Comparison of ENCODE assay signal across 7 cellular contexts in genomic region chr22:19942071-19942885, GRCh38. TPM values are rescaled to one million over a fixed set of nuclear protein-coding genes. Genes with fewer than 3 reads are reported as not detected.
A peak's percentile ranks its signal among the peaks of the same experiment; 100 is the strongest.
DNase-seq lines count a peak whose midpoint lies in the region; ATAC-seq lines count a peak whose summit lies in the region.

No MANE protein-coding gene starts in this region.

- no CpG with 5 or more reads among the region's 8 CpGs for WGBS in neuronal stem cell (ENCODE audit: extremely low coverage in 2 of 2, insufficient read length in 2 of 2, insufficient replicate concordance in 1 of 2), 2 donors

- no peak overlapping the region for H3K4ac ChIP-seq in neuronal stem cell (ENCODE audit: low read length)

- no peaks in the 10 kb centered on the region for H3K9me3 Mint-ChIP-seq in activated T-cell treated with anti-CD3 and anti-CD28 coated beads, Interleukin-2, amount 50 U/mL, for 4 hours

- H3K79me1 ChIP-seq in neuronal stem cell (ENCODE audit: low read depth, low read length): no peaks in the 10 kb centered on the region

- peak overlapping the region; percentile 38 for H2AK5ac ChIP-seq in neuronal stem cell (ENCODE audit: low read depth, low read length)

- no peak overlapping the region for H2BK15ac ChIP-seq in neuronal stem cell (ENCODE audit: low read length)

- H3K27me3 Mint-ChIP-seq in activated T-cell treated with anti-CD3 and anti-CD28 coated beads, Interleukin-2, amount 50 U/mL, for 4 hours (ENCODE audit: low read depth): no peaks in the 10 kb centered on the region

- H3K27ac ChIP-seq in neuronal stem cell (replicated peaks; ENCODE audit: low read length): no peak overlapping the region

- H2BK120ac ChIP-seq in neuronal stem cell (ENCODE audit: low read depth, low read length): no peak overlapping the region

- H3K4me2 ChIP-seq in neuronal stem cell (ENCODE audit: insufficient read depth, low read length, poor library complexity, severe bottlenecking): peak overlapping the region; percentile 41

- H3K18ac ChIP-seq in neuronal stem cell (ENCODE audit: low read length): peak overlapping the region; percentile 18

- no peak overlapping the region for H3K14ac ChIP-seq in neuronal stem cell (ENCODE audit: low read length)

- peaks cover 0 to 13% (median 0%) of the 10 kb centered on the region in 3 experiments for H3K27me3 ChIP-seq in neuronal stem cell (ENCODE audit: control insufficient read depth in 3 of 3, insufficient read depth in 3 of 3, low read depth in 1 of 3, low read length in 3 of 3)

- H3K4me1 Mint-ChIP-seq in activated T-cell treated with anti-CD3 and anti-CD28 coated beads, Interleukin-2, amount 50 U/mL, for 4 hours (ENCODE audit: low read depth): peaks cover 34% of the 10 kb centered on the region

- H3K4me3 Mint-ChIP-seq in activated T-cell treated with anti-CD3 and anti-CD28 coated beads, Interleukin-2, amount 50 U/mL, for 4 hours: peak overlapping the region; percentile 93

- DNase-seq in GF-D8 (lab: John Stamatoyannopoulos, UW) (peak; percentile 69), KG1 (lab: John Stamatoyannopoulos, UW) (peak; percentile 76), foreskin melanocyte (peak; percentile 35), neuronal stem cell (ENCODE audit: low spot score) (no peak), NCI-H2196 treated with DMSO at 0.1 percent for 48 hours (lab: John Stamatoyannopoulos, UW; ENCODE audit: unreplicated experiment) (no peak)
- no peak for DNase-seq in activated T-cell treated with anti-CD3 and anti-CD28 coated beads, Interleukin-2, amount 50 U/mL, for 4 hours

- no peak overlapping the region for H2BK5ac ChIP-seq in neuronal stem cell (ENCODE audit: low read length)

- peak; percentile 19 to 36 for ATAC-seq in activated T-cell treated with anti-CD3 and anti-CD28 coated beads, Interleukin-2, amount 50 U/mL, for 4 hours
- no peak for ATAC-seq in HG02885 (IDR thresholded peaks at IDR 0.05; ENCODE audit: poor library complexity, unreplicated experiment)

- H3K9me3 ChIP-seq in neuronal stem cell (replicated peaks in 1 of 2; ENCODE audit: control insufficient read depth in 2 of 2, insufficient read depth in 1 of 2, low read depth in 1 of 2, low read length in 2 of 2): no peaks in the 10 kb centered on the region

- H3K23ac ChIP-seq in neuronal stem cell (ENCODE audit: low read depth, low read length, poor library complexity): peak overlapping the region; percentile 59

- no peak overlapping the region for H2BK12ac ChIP-seq in neuronal stem cell (ENCODE audit: low read length)

- peak overlapping the region; percentile 53 for H4K8ac ChIP-seq in neuronal stem cell (ENCODE audit: low read depth, low read length)

- peak overlapping the region; percentile 89 for H2AFZ ChIP-seq in neuronal stem cell (ENCODE audit: low read length)

- peak overlapping the region in 1 of 2 donors; percentile 7 for H3K4me3 ChIP-seq in neuronal stem cell (ENCODE audit: low read length in 2 of 2)

- H3K9ac ChIP-seq in neuronal stem cell (ENCODE audit: low read depth, low read length, poor library complexity): no peak overlapping the region

- peaks cover 11 to 14% of the 10 kb centered on the region in 2 donors for H3K4me1 ChIP-seq in neuronal stem cell (ENCODE audit: control insufficient read depth in 2 of 2, insufficient read depth in 1 of 2, low read depth in 1 of 2, low read length in 2 of 2)

- H3K36me3 Mint-ChIP-seq in activated T-cell treated with anti-CD3 and anti-CD28 coated beads, Interleukin-2, amount 50 U/mL, for 4 hours (ENCODE audit: insufficient read depth): peaks cover 11% of the 10 kb centered on the region

- no peak overlapping the region for H4K91ac ChIP-seq in neuronal stem cell (ENCODE audit: low read depth, low read length, poor library complexity)

- H3K36me3 ChIP-seq in neuronal stem cell (replicated peaks in 1 of 2; ENCODE audit: control insufficient read depth in 2 of 2, insufficient read depth in 2 of 2, low read length in 2 of 2): no peaks in the 10 kb centered on the region

RNA-seq across cellular contexts. Expression of gene TXNRD2, which starts 0.7 kb away (rescaled TPM):
- total RNA-seq in activated T-cell treated with anti-CD3 and anti-CD28 coated beads, Interleukin-2, amount 50 U/mL, for 4 hours: 10 to 100 TPM; 15.4 to 21.6 (median 19.4) TPM
- 16.7 TPM for polyA plus RNA-seq in neuronal stem cell (2013, experiment 1 of 2)
- 17.7 TPM for polyA plus RNA-seq in neuronal stem cell (2013, experiment 2 of 2)

RNA-seq across cellular contexts. Expression of gene COMT, which starts 0.7 kb away (rescaled TPM):
- total RNA-seq in activated T-cell treated with anti-CD3 and anti-CD28 coated beads, Interleukin-2, amount 50 U/mL, for 4 hours: 100 to 1,000 TPM in 1 of 3 donors, 10 to 100 TPM in 2; 95.0 to 118 (median 95.5) TPM
- polyA plus RNA-seq in neuronal stem cell (2013, experiment 1 of 2): 7.3 TPM
- 6.4 TPM for polyA plus RNA-seq in neuronal stem cell (2013, experiment 2 of 2)

Comparison
In these comparisons a context has a peak if more than half of its experiments do, and no peak if none do; other contexts are left out.
1. DNase-seq: peak in GF-D8 (single experiment), KG1 (single experiment) and foreskin melanocyte (single experiment); none in activated T-cell treated with anti-CD3 and anti-CD28 coated beads, Interleukin-2, amount 50 U/mL, for 4 hours (single experiment), neuronal stem cell (single experiment) and NCI-H2196 treated with DMSO at 0.1 percent for 48 hours (single experiment).